11 cellular contexts compared by ENCODE assay signal in the genomic region with DNA sequence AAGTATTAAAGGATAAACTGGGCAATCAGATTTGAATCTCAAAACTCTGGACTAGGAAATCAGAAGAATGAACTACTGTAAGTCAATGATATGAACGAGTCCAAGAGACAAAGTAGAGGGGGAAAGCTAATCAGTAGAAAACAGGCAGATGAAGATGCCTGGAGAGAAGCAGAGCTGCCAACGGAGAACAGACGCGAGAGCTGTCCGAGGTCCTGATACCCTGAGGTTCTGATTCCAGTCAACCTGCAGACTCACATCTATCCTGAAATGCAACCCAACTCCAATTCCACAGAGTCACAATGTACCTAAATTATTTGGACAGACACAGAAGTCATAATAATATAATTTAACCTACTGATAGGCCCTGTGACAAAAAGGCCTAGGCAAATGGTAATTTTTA. TPM values are rescaled to one million over a fixed set of nuclear protein-coding genes. Genes with fewer than 3 reads are reported as not detected.
DNase-seq lines count a peak whose midpoint lies in the region; ATAC-seq and TF ChIP-seq lines count a peak whose summit lies in the region.
"Had no signal": no experiment of that assay in that cellular context is flagged by ENCODE, and none has a peak within 500 bp of the region (broad histone marks: within the 10 kb centered on the region; RNA-seq: fewer than 3 reads in every experiment).

No MANE protein-coding gene starts in this region.

- H3K4me1 Mint-ChIP-seq in activated naive CD8-positive, alpha-beta T cell treated with anti-CD3 and anti-CD28 coated beads, Interleukin-2, amount 10 ng/mL, durations not matched to agents 7 days and 5 days, result no peaks in the 10 kb centered on the region
- H3K4me1 Mint-ChIP-seq in activated naive CD8-positive, alpha-beta T cell treated with anti-CD3 and anti-CD28 coated beads for 36 hours, result no peaks in the 10 kb centered on the region
- H3K4me1 Mint-ChIP-seq: CD4-positive, alpha-beta memory T cell; central memory CD8-positive, alpha-beta T cell; naive thymus-derived CD8-positive, alpha-beta T cell had no signal

- H3K36me3 ChIP-seq in WERI-Rb-1, result no peaks in the 10 kb centered on the region

- no peak for ATAC-seq in activated naive CD8-positive, alpha-beta T cell treated with anti-CD3 and anti-CD28 coated beads, Interleukin-2, amount 10 ng/mL, durations not matched to agents 7 days and 5 days (ENCODE audit: low read depth)
- ATAC-seq: naive thymus-derived CD8-positive, alpha-beta T cell had no signal

- H3K9me3 Mint-ChIP-seq in activated naive CD8-positive, alpha-beta T cell treated with anti-CD3 and anti-CD28 coated beads, Interleukin-2, amount 10 ng/mL, durations not matched to agents 7 days and 5 days, result peaks cover 1% of the 10 kb centered on the region
- H3K9me3 Mint-ChIP-seq in activated naive CD8-positive, alpha-beta T cell treated with anti-CD3 and anti-CD28 coated beads for 36 hours, result no peaks in the 10 kb centered on the region

- no peak overlapping the region for H3K4me3 Mint-ChIP-seq in activated naive CD8-positive, alpha-beta T cell treated with anti-CD3 and anti-CD28 coated beads, Interleukin-2, amount 10 ng/mL, durations not matched to agents 7 days and 5 days
- no peak overlapping the region for H3K4me3 Mint-ChIP-seq in activated naive CD8-positive, alpha-beta T cell treated with anti-CD3 and anti-CD28 coated beads for 36 hours
- H3K4me3 Mint-ChIP-seq: CD4-positive, alpha-beta memory T cell; central memory CD8-positive, alpha-beta T cell; naive thymus-derived CD8-positive, alpha-beta T cell had no signal

- POLR2A ChIA-PET in activated naive CD8-positive, alpha-beta T cell treated with anti-CD3 and anti-CD28 coated beads, Interleukin-2, amount 10 ng/mL, durations not matched to agents 7 days and 5 days (lab: Charles Lee), result no interaction called here

- H3K27ac ChIP-seq in WERI-Rb-1, result no peak overlapping the region

- peak; percentile 35 for DNase-seq in activated naive CD8-positive, alpha-beta T cell treated with anti-CD3 and anti-CD28 coated beads, Interleukin-2, amount 10 ng/mL, durations not matched to agents 7 days and 5 days
- DNase-seq in activated naive CD8-positive, alpha-beta T cell treated with anti-CD3 and anti-CD28 coated beads for 36 hours, result no peak
- DNase-seq in epithelial cell of esophagus (ENCODE audit: low read depth) (peak; percentile 61), smooth muscle cell of the brain vasculature (ENCODE audit: low read depth, low spot score) (peak; percentile 4), NCI-H1105 (lab: John Stamatoyannopoulos, UW) (no peak), 8988T (no peak), WERI-Rb-1 (no peak)
- DNase-seq: CD4-positive, alpha-beta memory T cell had no signal

- H3K4me3 ChIP-seq in epithelial cell of esophagus (ENCODE audit: low read length), result no peak overlapping the region
- no peak overlapping the region for H3K4me3 ChIP-seq in WERI-Rb-1 (ENCODE audit: low read depth, low read length)

- H3K27me3 Mint-ChIP-seq in activated naive CD8-positive, alpha-beta T cell treated with anti-CD3 and anti-CD28 coated beads, Interleukin-2, amount 10 ng/mL, durations not matched to agents 7 days and 5 days, result no peaks in the 10 kb centered on the region
- H3K27me3 Mint-ChIP-seq in activated naive CD8-positive, alpha-beta T cell treated with anti-CD3 and anti-CD28 coated beads for 36 hours, result no peaks in the 10 kb centered on the region
- H3K27me3 Mint-ChIP-seq: CD4-positive, alpha-beta memory T cell; central memory CD8-positive, alpha-beta T cell had no signal

- no peaks in the 10 kb centered on the region for H3K36me3 Mint-ChIP-seq in activated naive CD8-positive, alpha-beta T cell treated with anti-CD3 and anti-CD28 coated beads, Interleukin-2, amount 10 ng/mL, durations not matched to agents 7 days and 5 days
- H3K36me3 Mint-ChIP-seq in activated naive CD8-positive, alpha-beta T cell treated with anti-CD3 and anti-CD28 coated beads for 36 hours, result no peaks in the 10 kb centered on the region
- H3K36me3 Mint-ChIP-seq: CD4-positive, alpha-beta memory T cell had no signal

- TF ChIP-seq CTCF in epithelial cell of esophagus (IDR thresholded peaks at IDR 0.05; ENCODE audit: insufficient read depth, low read depth, low read length, missing control alignments), result no peak
- no peak for TF ChIP-seq CTCF in WERI-Rb-1 (IDR thresholded peaks at IDR 0.05; ENCODE audit: low read depth, low read length)

- H3K27me3 ChIP-seq in WERI-Rb-1 (ENCODE audit: insufficient read depth, low read depth, severe bottlenecking), result no peaks in the 10 kb centered on the region

- H3K9me3 ChIP-seq in WERI-Rb-1 (ENCODE audit: severe bottlenecking), result no peaks in the 10 kb centered on the region

- H3K27ac Mint-ChIP-seq in activated naive CD8-positive, alpha-beta T cell treated with anti-CD3 and anti-CD28 coated beads, Interleukin-2, amount 10 ng/mL, durations not matched to agents 7 days and 5 days, result no peak overlapping the region
- H3K27ac Mint-ChIP-seq in activated naive CD8-positive, alpha-beta T cell treated with anti-CD3 and anti-CD28 coated beads for 36 hours, result no peak overlapping the region
- H3K27ac Mint-ChIP-seq: naive thymus-derived CD8-positive, alpha-beta T cell had no signal

TF ChIP-seq in PFSK-1, 5 proteins besides CTCF, POLR2A, EP300 and RAD21:
- TF ChIP-seq TAF1 (IDR thresholded peaks at IDR 0.05; ENCODE audit: borderline replicate concordance, insufficient read depth, low read length) (no peak), FOXP2 (optimal IDR thresholded peaks at IDR 0.05; ENCODE audit: borderline replicate concordance, extremely low read depth, extremely low read length, insufficient read depth) (no peak), SIN3A (IDR thresholded peaks at IDR 0.05; ENCODE audit: borderline replicate concordance, insufficient read depth, low read length) (no peak)
- TF ChIP-seq, protein P1, sequence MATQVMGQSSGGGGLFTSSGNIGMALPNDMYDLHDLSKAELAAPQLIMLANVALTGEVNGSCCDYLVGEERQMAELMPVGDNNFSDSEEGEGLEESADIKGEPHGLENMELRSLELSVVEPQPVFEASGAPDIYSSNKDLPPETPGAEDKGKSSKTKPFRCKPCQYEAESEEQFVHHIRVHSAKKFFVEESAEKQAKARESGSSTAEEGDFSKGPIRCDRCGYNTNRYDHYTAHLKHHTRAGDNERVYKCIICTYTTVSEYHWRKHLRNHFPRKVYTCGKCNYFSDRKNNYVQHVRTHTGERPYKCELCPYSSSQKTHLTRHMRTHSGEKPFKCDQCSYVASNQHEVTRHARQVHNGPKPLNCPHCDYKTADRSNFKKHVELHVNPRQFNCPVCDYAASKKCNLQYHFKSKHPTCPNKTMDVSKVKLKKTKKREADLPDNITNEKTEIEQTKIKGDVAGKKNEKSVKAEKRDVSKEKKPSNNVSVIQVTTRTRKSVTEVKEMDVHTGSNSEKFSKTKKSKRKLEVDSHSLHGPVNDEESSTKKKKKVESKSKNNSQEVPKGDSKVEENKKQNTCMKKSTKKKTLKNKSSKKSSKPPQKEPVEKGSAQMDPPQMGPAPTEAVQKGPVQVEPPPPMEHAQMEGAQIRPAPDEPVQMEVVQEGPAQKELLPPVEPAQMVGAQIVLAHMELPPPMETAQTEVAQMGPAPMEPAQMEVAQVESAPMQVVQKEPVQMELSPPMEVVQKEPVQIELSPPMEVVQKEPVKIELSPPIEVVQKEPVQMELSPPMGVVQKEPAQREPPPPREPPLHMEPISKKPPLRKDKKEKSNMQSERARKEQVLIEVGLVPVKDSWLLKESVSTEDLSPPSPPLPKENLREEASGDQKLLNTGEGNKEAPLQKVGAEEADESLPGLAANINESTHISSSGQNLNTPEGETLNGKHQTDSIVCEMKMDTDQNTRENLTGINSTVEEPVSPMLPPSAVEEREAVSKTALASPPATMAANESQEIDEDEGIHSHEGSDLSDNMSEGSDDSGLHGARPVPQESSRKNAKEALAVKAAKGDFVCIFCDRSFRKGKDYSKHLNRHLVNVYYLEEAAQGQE (IDR thresholded peaks at IDR 0.05; ENCODE audit: insufficient read depth in 1 of 2, low read depth in 2 of 2, low read length in 2 of 2), result peak; percentile 90 to 97

RNA-seq across cellular contexts. Expression of gene RGS7, which starts 33.5 kb away (rescaled TPM):
- not detected for total RNA-seq in activated naive CD8-positive, alpha-beta T cell treated with anti-CD3 and anti-CD28 coated beads, Interleukin-2, amount 10 ng/mL, durations not matched to agents 7 days and 5 days
- not detected for total RNA-seq in activated naive CD8-positive, alpha-beta T cell treated with anti-CD3 and anti-CD28 coated beads for 36 hours
- polyA plus RNA-seq in PFSK-1 (2012; ENCODE audit: insufficient read length, low read depth), result not detected
- total RNA-seq: CD4-positive, alpha-beta memory T cell; naive thymus-derived CD8-positive, alpha-beta T cell had no signal
- polyA plus RNA-seq: CD4-positive, alpha-beta memory T cell; naive thymus-derived CD8-positive, alpha-beta T cell had no signal

Comparison
In these comparisons a context has a peak if more than half of its experiments do, and no peak if none do; other contexts are left out.
1. DNase-seq: peak in activated naive CD8-positive, alpha-beta T cell treated with anti-CD3 and anti-CD28 coated beads, Interleukin-2, amount 10 ng/mL, durations not matched to agents 7 days and 5 days (single experiment), epithelial cell of esophagus (single experiment) and smooth muscle cell of the brain vasculature (single experiment); none in activated naive CD8-positive, alpha-beta T cell treated with anti-CD3 and anti-CD28 coated beads for 36 hours (single experiment), NCI-H1105 (single experiment), 8988T (single experiment) and WERI-Rb-1 (single experiment).